In the genomic region with DNA sequence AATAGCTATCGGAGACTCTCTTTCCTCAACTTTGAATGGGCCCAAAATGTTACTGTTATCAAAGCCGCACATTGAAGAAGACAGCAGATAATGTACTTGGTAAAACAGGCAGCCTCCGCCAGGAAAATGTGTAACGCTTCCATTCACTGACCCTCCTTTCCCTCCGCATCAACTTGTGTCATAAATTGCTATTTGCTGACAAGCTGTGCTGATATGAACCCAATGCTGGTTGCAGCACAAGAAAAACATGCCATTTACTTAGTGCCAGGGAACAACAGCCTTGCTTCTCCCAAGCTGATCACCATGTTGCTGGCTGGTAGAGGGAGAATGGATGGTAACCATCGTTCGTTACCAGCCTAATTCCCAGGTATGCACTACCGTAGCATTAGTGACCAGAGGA, we compare ENCODE assay signal across 23 cellular contexts.
"Had no signal": no experiment of that assay in that cellular context is flagged by ENCODE, and none has a peak within 500 bp of the region (broad histone marks: within the 10 kb centered on the region; RNA-seq: fewer than 3 reads in every experiment).

No MANE protein-coding gene starts in this region.

- ATAC-seq: activated CD4-positive, alpha-beta T cell treated with anti-CD3 and anti-CD28 coated beads for 36 hours; activated T-cell treated with anti-CD3 and anti-CD28 coated beads, Interleukin-2, amount 50 U/mL, for 4 hours; effector memory CD8-positive, alpha-beta T cell; left lung; natural killer cell; pancreas; stimulated activated memory B cell treated with anti-CD40 and anti-IgM and Interleukin-4, amounts not matched to agents 10 μg/mL and 1 μg/mL and 100 μg/mL, for 72 hours; T-helper 17 cell had no signal

- DNase-seq: activated B cell treated with CpG ODN at 0.5 μM for 24 hours; activated CD4-positive, alpha-beta T cell treated with anti-CD3 and anti-CD28 coated beads for 36 hours; activated CD4-positive, alpha-beta T cell treated with anti-CD3 and anti-CD28 coated beads, Interleukin-2, amount 50 U/mL, for 48 hours; activated CD8-positive, alpha-beta memory T cell treated with anti-CD3 and anti-CD28 coated beads, Interleukin-2, amount 50 U/mL, for 48 hours; activated naive CD4-positive, alpha-beta T cell treated with Interleukin-2 at 50 U/mL for 16 hours; activated naive CD8-positive, alpha-beta T cell treated with anti-CD3 and anti-CD28 coated beads for 36 hours; activated T-cell treated with anti-CD3 and anti-CD28 coated beads, Interleukin-2, amount 50 U/mL, for 4 hours; effector memory CD8-positive, alpha-beta T cell; esophagus squamous epithelium; left lung; midbrain; natural killer cell; pancreas; sigmoid colon; stimulated activated CD4-positive, alpha-beta T cell treated with anti-CD3 and anti-CD28 coated beads, Interleukin-15, amount 100 ng/mL, for 24 hours; stomach; SW 1271; T-helper 17 cell; trophoblast cell; uterus had no signal

- H3K4me3 Mint-ChIP-seq: activated B cell treated with CpG ODN at 0.5 μM for 24 hours; activated CD4-positive, alpha-beta T cell treated with anti-CD3 and anti-CD28 coated beads for 36 hours; activated naive CD8-positive, alpha-beta T cell treated with anti-CD3 and anti-CD28 coated beads for 36 hours; activated T-cell treated with anti-CD3 and anti-CD28 coated beads, Interleukin-2, amount 50 U/mL, for 4 hours; effector memory CD8-positive, alpha-beta T cell; natural killer cell; stimulated activated memory B cell treated with anti-CD40 and anti-IgM and Interleukin-4, amounts not matched to agents 10 μg/mL and 1 μg/mL and 100 μg/mL, for 72 hours; T-helper 17 cell had no signal

- H3K36me3 Mint-ChIP-seq: activated naive CD8-positive, alpha-beta T cell treated with anti-CD3 and anti-CD28 coated beads for 36 hours; natural killer cell; stimulated activated memory B cell treated with anti-CD40 and anti-IgM and Interleukin-4, amounts not matched to agents 10 μg/mL and 1 μg/mL and 100 μg/mL, for 72 hours had no signal

- H3K36me3 ChIP-seq: esophagus squamous epithelium, left lung, pancreas, sigmoid colon, stomach, suprapubic skin, uterus had no signal

- H3K9me3 ChIP-seq: esophagus squamous epithelium, left lung, pancreas, sigmoid colon, stomach, suprapubic skin, uterus had no signal

- H3K27me3 ChIP-seq: esophagus squamous epithelium, left lung, pancreas, sigmoid colon, stomach, suprapubic skin, uterus had no signal

- H3K9me3 Mint-ChIP-seq: activated B cell treated with CpG ODN at 0.5 μM for 24 hours; activated naive CD8-positive, alpha-beta T cell treated with anti-CD3 and anti-CD28 coated beads for 36 hours; activated T-cell treated with anti-CD3 and anti-CD28 coated beads, Interleukin-2, amount 50 U/mL, for 4 hours; effector memory CD8-positive, alpha-beta T cell; natural killer cell; stimulated activated memory B cell treated with anti-CD40 and anti-IgM and Interleukin-4, amounts not matched to agents 10 μg/mL and 1 μg/mL and 100 μg/mL, for 72 hours had no signal

- H3K4me1 Mint-ChIP-seq: activated B cell treated with CpG ODN at 0.5 μM for 24 hours; activated CD4-positive, alpha-beta T cell treated with anti-CD3 and anti-CD28 coated beads for 36 hours; natural killer cell; stimulated activated memory B cell treated with anti-CD40 and anti-IgM and Interleukin-4, amounts not matched to agents 10 μg/mL and 1 μg/mL and 100 μg/mL, for 72 hours; T-helper 17 cell had no signal

- H3K27ac ChIP-seq: esophagus squamous epithelium, left lung, pancreas, sigmoid colon, stomach, suprapubic skin, uterus had no signal

- H3K27ac Mint-ChIP-seq: activated B cell treated with CpG ODN at 0.5 μM for 24 hours; activated CD4-positive, alpha-beta T cell treated with anti-CD3 and anti-CD28 coated beads for 36 hours; activated naive CD8-positive, alpha-beta T cell treated with anti-CD3 and anti-CD28 coated beads for 36 hours; effector memory CD8-positive, alpha-beta T cell; natural killer cell; stimulated activated memory B cell treated with anti-CD40 and anti-IgM and Interleukin-4, amounts not matched to agents 10 μg/mL and 1 μg/mL and 100 μg/mL, for 72 hours; T-helper 17 cell had no signal

- H3K4me1 ChIP-seq: esophagus squamous epithelium, left lung, suprapubic skin, uterus had no signal

- H3K4me3 ChIP-seq: esophagus squamous epithelium, left lung, pancreas, sigmoid colon, smooth muscle cell, stomach, suprapubic skin, uterus had no signal
